28 cellular contexts compared by ENCODE assay signal in genomic region chr6:68695403-68695802, GRCh38.
"Had no signal": no experiment of that assay in that cellular context is flagged by ENCODE, and none has a peak within 500 bp of the region (broad histone marks: within the 10 kb centered on the region; RNA-seq: fewer than 3 reads in every experiment).

No MANE protein-coding gene starts in this region.

- H3K4me3 ChIP-seq: pancreas, psoas muscle, right lobe of liver, sigmoid colon, stomach, thoracic aorta, thyroid gland, tibial nerve, upper lobe of left lung, vagina had no signal

- H3K9me3 Mint-ChIP-seq: nephron progenitor cell; neural crest cell; stimulated activated naive CD8-positive, alpha-beta T cell treated with anti-CD3 and anti-CD28 coated beads, Interleukin-15, Interleukin-2, amounts not matched to agents 100 ng/mL and 50 ng/mL, for 24 hours had no signal

- ATAC-seq: naive thymus-derived CD8-positive, alpha-beta T cell; natural killer cell treated with Interleukin-12 subunit alpha and Interleukin-12 subunit beta and Interleukin-15 and Interleukin-18, amount 100 ng/mL, for 72 hours; pancreas; psoas muscle; right cardiac atrium; right lobe of liver; stimulated activated effector memory CD8-positive, alpha-beta T cell treated with anti-CD3 and anti-CD28 coated beads, Interleukin-12 subunit alpha, Interleukin-12 subunit beta, amount 100 ng/mL, for 72 hours; stimulated activated naive B cell treated with anti-CD40 and anti-IgM and Interleukin-4, amounts not matched to agents 10 μg/mL and 1 μg/mL and 100 μg/mL, for 72 hours had no signal

- H3K4me1 Mint-ChIP-seq: naive thymus-derived CD8-positive, alpha-beta T cell; nephron progenitor cell; neural crest cell; stimulated activated effector memory CD8-positive, alpha-beta T cell treated with anti-CD3 and anti-CD28 coated beads, Interleukin-12 subunit alpha, Interleukin-12 subunit beta, amount 100 ng/mL, for 72 hours; stimulated activated naive B cell treated with anti-CD40 and anti-IgM and Interleukin-4, amounts not matched to agents 10 μg/mL and 1 μg/mL and 100 μg/mL, for 72 hours had no signal

- H3K27me3 Mint-ChIP-seq: naive thymus-derived CD8-positive, alpha-beta T cell; natural killer cell treated with Interleukin-12 subunit alpha and Interleukin-12 subunit beta and Interleukin-15 and Interleukin-18, amount 100 ng/mL, for 72 hours; stimulated activated naive B cell treated with anti-CD40 and anti-IgM and Interleukin-4, amounts not matched to agents 10 μg/mL and 1 μg/mL and 100 μg/mL, for 72 hours; stimulated activated naive CD8-positive, alpha-beta T cell treated with anti-CD3 and anti-CD28 coated beads, Interleukin-15, Interleukin-2, amounts not matched to agents 100 ng/mL and 50 ng/mL, for 24 hours had no signal

- H3K27ac Mint-ChIP-seq: naive thymus-derived CD8-positive, alpha-beta T cell; natural killer cell treated with Interleukin-12 subunit alpha and Interleukin-12 subunit beta and Interleukin-15 and Interleukin-18, amount 100 ng/mL, for 72 hours; nephron progenitor cell; stimulated activated effector memory CD8-positive, alpha-beta T cell treated with anti-CD3 and anti-CD28 coated beads, Interleukin-12 subunit alpha, Interleukin-12 subunit beta, amount 100 ng/mL, for 72 hours; stimulated activated naive B cell treated with anti-CD40 and anti-IgM and Interleukin-4, amounts not matched to agents 10 μg/mL and 1 μg/mL and 100 μg/mL, for 72 hours; stimulated activated naive CD8-positive, alpha-beta T cell treated with anti-CD3 and anti-CD28 coated beads, Interleukin-15, Interleukin-2, amounts not matched to agents 100 ng/mL and 50 ng/mL, for 24 hours had no signal

- H3K27ac ChIP-seq: neutrophil, pancreas, psoas muscle, right lobe of liver, sigmoid colon, stomach, thoracic aorta, thyroid gland, tibial nerve, upper lobe of left lung, vagina had no signal

- H3K36me3 Mint-ChIP-seq: naive thymus-derived CD8-positive, alpha-beta T cell; natural killer cell treated with Interleukin-12 subunit alpha and Interleukin-12 subunit beta and Interleukin-15 and Interleukin-18, amount 100 ng/mL, for 72 hours; stimulated activated effector memory CD8-positive, alpha-beta T cell treated with anti-CD3 and anti-CD28 coated beads, Interleukin-12 subunit alpha, Interleukin-12 subunit beta, amount 100 ng/mL, for 72 hours; stimulated activated naive B cell treated with anti-CD40 and anti-IgM and Interleukin-4, amounts not matched to agents 10 μg/mL and 1 μg/mL and 100 μg/mL, for 72 hours had no signal

- H3K9me3 ChIP-seq: neutrophil, pancreas, psoas muscle, right lobe of liver, sigmoid colon, stomach, thoracic aorta, thyroid gland, tibial nerve, upper lobe of left lung, vagina had no signal

- H3K4me3 Mint-ChIP-seq: naive thymus-derived CD8-positive, alpha-beta T cell; natural killer cell treated with Interleukin-12 subunit alpha and Interleukin-12 subunit beta and Interleukin-15 and Interleukin-18, amount 100 ng/mL, for 72 hours; nephron progenitor cell; neural crest cell; stimulated activated effector memory CD8-positive, alpha-beta T cell treated with anti-CD3 and anti-CD28 coated beads, Interleukin-12 subunit alpha, Interleukin-12 subunit beta, amount 100 ng/mL, for 72 hours; stimulated activated naive B cell treated with anti-CD40 and anti-IgM and Interleukin-4, amounts not matched to agents 10 μg/mL and 1 μg/mL and 100 μg/mL, for 72 hours; stimulated activated naive CD8-positive, alpha-beta T cell treated with anti-CD3 and anti-CD28 coated beads, Interleukin-15, Interleukin-2, amounts not matched to agents 100 ng/mL and 50 ng/mL, for 24 hours had no signal

- H3K4me1 ChIP-seq: pancreas, psoas muscle, right lobe of liver, sigmoid colon, stomach, thyroid gland, tibial nerve, upper lobe of left lung, vagina had no signal

- H3K36me3 ChIP-seq: neutrophil, pancreas, right lobe of liver, sigmoid colon, stomach, thoracic aorta, thyroid gland, tibial nerve, upper lobe of left lung, vagina had no signal

- FAIRE-seq: pancreas, small intestine, urothelium cell line had no signal

- H3K27me3 ChIP-seq: neutrophil, right lobe of liver, sigmoid colon, stomach, thyroid gland, tibial nerve, upper lobe of left lung, vagina had no signal

- DNase-seq: naive thymus-derived CD8-positive, alpha-beta T cell; nephron progenitor cell; nucleus accumbens; pancreas; psoas muscle; right cardiac atrium; right lobe of liver; sigmoid colon; small intestine; stimulated activated CD4-positive, alpha-beta T cell treated with anti-CD3 and anti-CD28 coated beads, Interleukin-15, amount 100 ng/mL, for 24 hours; stimulated activated CD4-positive, alpha-beta T cell treated with anti-CD3 and anti-CD28 coated beads, Interleukin-2, amount 100 ng/mL, for 24 hours; stimulated activated CD4-positive, alpha-beta T cell treated with anti-CD3 and anti-CD28 coated beads, Interleukin-2, amount 100 ng/mL, for 48 hours; stimulated activated CD4-positive, alpha-beta T cell treated with anti-CD3 and anti-CD28 coated beads, Interleukin-4, amount 100 ng/mL, for 24 hours; stimulated activated naive B cell treated with anti-CD40 and anti-IgM and Interleukin-4, amounts not matched to agents 10 μg/mL and 1 μg/mL and 100 μg/mL, for 72 hours; stimulated activated naive CD4-positive, alpha-beta T cell treated with Interleukin-2 at 50 U/mL for 16 hours; stomach; thyroid gland; trophoblast cell; upper lobe of left lung had no signal
